Comparison of ENCODE assay signal across 11 cellular contexts in genomic region chr9:127308559-127309429, GRCh38. TPM values are rescaled to one million over a fixed set of nuclear protein-coding genes. Genes with fewer than 3 reads are reported as not detected.
DNase-seq lines count a peak whose midpoint lies in the region; ATAC-seq and TF ChIP-seq lines count a peak whose summit lies in the region.
"Had no signal": no experiment of that assay in that cellular context is flagged by ENCODE, and none has a peak within 500 bp of the region (broad histone marks: within the 10 kb centered on the region; RNA-seq: fewer than 3 reads in every experiment).

No MANE protein-coding gene starts in this region.

- H3K4me3 Mint-ChIP-seq in WTC11: no peak overlapping the region
- H3K4me3 Mint-ChIP-seq: activated T-cell treated with anti-CD3 and anti-CD28 coated beads, Interleukin-2, amount 50 U/mL, for 24 hours had no signal

- H3K27me3 ChIP-seq in SK-N-SH (ENCODE audit: insufficient read depth) (no peaks in the 10 kb centered on the region), gastroesophageal sphincter (no peaks in the 10 kb centered on the region)
- H3K27me3 ChIP-seq: transverse colon had no signal

- H3K4me2 ChIP-seq in SK-N-SH: no peak overlapping the region

- no peak overlapping the region for H3K9ac ChIP-seq in SK-N-SH

- H3K4me1 Mint-ChIP-seq in WTC11: peaks cover 6% of the 10 kb centered on the region

- H3K4me3 ChIP-seq in SK-N-SH (ENCODE audit: low read depth in 2 of 2, low read length in 1 of 2): no peak overlapping the region
- no peak overlapping the region for H3K4me3 ChIP-seq in gastroesophageal sphincter
- H3K4me3 ChIP-seq in urinary bladder (ENCODE audit: low read depth, low read length): no peak overlapping the region
- H3K4me3 ChIP-seq in lower leg skin (ENCODE audit: low read depth, poor library complexity, severe bottlenecking): no peak overlapping the region
- H3K4me3 ChIP-seq: transverse colon had no signal

- peaks cover 3% of the 10 kb centered on the region in 2 experiments; a peak in 2 of 4 replicates for H3K4me1 ChIP-seq in SK-N-SH (ENCODE audit: control insufficient read depth in 1 of 2, insufficient read depth in 2 of 2, low read depth in 1 of 2, low read length in 1 of 2)
- H3K4me1 ChIP-seq in gastroesophageal sphincter: peaks cover 0 to 29% (median 0%) of the 10 kb centered on the region in 3 donors
- no peaks in the 10 kb centered on the region for H3K4me1 ChIP-seq in urinary bladder (ENCODE audit: insufficient read depth)

- H3K79me2 ChIP-seq in SK-N-SH (ENCODE audit: insufficient read depth): no peaks in the 10 kb centered on the region

- H3K36me3 ChIP-seq in SK-N-SH (replicated peaks in 1 of 2; ENCODE audit: control insufficient read depth in 1 of 2, insufficient read depth in 2 of 2, low read length in 1 of 2): peaks cover 0 to 2% of the 10 kb centered on the region in 2 experiments
- H3K36me3 ChIP-seq in gastroesophageal sphincter: peaks cover 0 to 9% of the 10 kb centered on the region in 2 donors
- H3K36me3 ChIP-seq in urinary bladder (ENCODE audit: insufficient read depth): no peaks in the 10 kb centered on the region
- H3K36me3 ChIP-seq: transverse colon had no signal

- H2AFZ ChIP-seq in SK-N-SH (ENCODE audit: low read depth): no peak overlapping the region

- peak; percentile 42 for DNase-seq in SK-N-SH
- no peak for DNase-seq in WTC11 (ENCODE audit: low spot score)
- no peak for DNase-seq in OCI-M2 (lab: John Stamatoyannopoulos, UW; ENCODE audit: unreplicated experiment)
- DNase-seq in lower leg skin (ENCODE audit: low spot score in 2 of 2): no peak
- DNase-seq: ACHN; activated T-cell treated with anti-CD3 and anti-CD28 coated beads, Interleukin-2, amount 50 U/mL, for 24 hours; transverse colon had no signal

- CTCF ChIA-PET in SK-N-SH (lab: Yijun Ruan, JAX) (interaction anchor here (0.8 to 2.0 kb wide), 5 partner anchors 13 to 94 kb away, joined by 3 to 7 read pairs (median 4); no protein-coding TSS in a partner anchor), WTC11 (lab: Charles Lee) (interaction anchor here (1.4 to 1.9 kb wide), 3 partner anchors 85 to 98 kb away, joined by 3 to 9 read pairs (median 4); partner anchors contain the start of gene SLC2A8)

- POLR2A ChIA-PET in SK-N-SH (lab: Yijun Ruan, JAX): no interaction called here
- POLR2A ChIA-PET in WTC11 (lab: Charles Lee): interaction anchor here (0.6 kb wide), 1 partner anchor 118 kb away, joined by 5 read pairs; no protein-coding TSS in a partner anchor

- no peaks in the 10 kb centered on the region for H4K20me1 ChIP-seq in SK-N-SH (ENCODE audit: insufficient read depth)

- no peaks in the 10 kb centered on the region for H3K36me3 Mint-ChIP-seq in WTC11

- ATAC-seq in SK-N-SH treated with all-trans-retinoic acid at 6 μM for 48 hours (no peak), WTC11 (no peak), gastroesophageal sphincter (peak; percentile 67)
- ATAC-seq in activated CD4-positive, CD25-positive, alpha-beta regulatory T cell treated with anti-CD3 and anti-CD28 coated beads, Interleukin-2, amount 50 U/mL, for 24 hours: no peak

- TF ChIP-seq CTCF in SK-N-SH (IDR thresholded peaks at IDR 0.05) (no peak), WTC11 (IDR thresholded peaks at IDR 0.05) (no peak), gastroesophageal sphincter (IDR thresholded peaks at IDR 0.05) (no peak), lower leg skin (IDR thresholded peaks at IDR 0.05) (no peak)

- H3F3A ChIP-seq in SK-N-SH (replicated peaks; ENCODE audit: insufficient read depth): peaks cover 12% of the 10 kb centered on the region

- intact Hi-C loops in lower leg skin (cut with DNase I; ENCODE audit: low total_unique reads): no loop called here

- WGBS in SK-N-SH (ENCODE audit: low lambda C conversion rate): 78% methylated on average over 3 of the region's 3 CpGs
- 63 to 83% methylated on average over 3 of the region's 3 CpGs for WGBS in gastroesophageal sphincter (ENCODE audit: low coverage in 1 of 2), 2 donors
- WGBS in urinary bladder: 59% methylated on average over 3 of the region's 3 CpGs
- WGBS in lower leg skin, 2 donors: 38 to 40% methylated on average over 3 of the region's 3 CpGs

- TF ChIP-seq RAD21 in SK-N-SH (IDR thresholded peaks at IDR 0.05; ENCODE audit: low read length): no peak

- no peaks in the 10 kb centered on the region for H3K27me3 Mint-ChIP-seq in WTC11 (ENCODE audit: low read depth)

- no peak for TF ChIP-seq POLR2A in gastroesophageal sphincter (IDR thresholded peaks at IDR 0.05)
- no peak for TF ChIP-seq POLR2A in lower leg skin (IDR thresholded peaks at IDR 0.05)

- 0 out of 2 replicates have a peak overlapping the region, but pooled peaks have one; percentile 7 for H3K27ac Mint-ChIP-seq in WTC11
- H3K27ac Mint-ChIP-seq: activated T-cell treated with anti-CD3 and anti-CD28 coated beads, Interleukin-2, amount 50 U/mL, for 24 hours had no signal

- no peaks in the 10 kb centered on the region for H3K9me3 Mint-ChIP-seq in WTC11
- H3K9me3 Mint-ChIP-seq: activated T-cell treated with anti-CD3 and anti-CD28 coated beads, Interleukin-2, amount 50 U/mL, for 24 hours had no signal

- TF ChIP-seq EP300 in SK-N-SH (IDR thresholded peaks at IDR 0.05; ENCODE audit: borderline replicate concordance in 1 of 2, low read depth in 1 of 2, low read length in 1 of 2) (no peak), gastroesophageal sphincter (IDR thresholded peaks at IDR 0.05) (no peak)

- H3K9me3 ChIP-seq in SK-N-SH (no peaks in the 10 kb centered on the region), gastroesophageal sphincter (no peaks in the 10 kb centered on the region)
- H3K9me3 ChIP-seq: transverse colon had no signal

- peak overlapping the region in 1 of 2 experiments; percentile 25; a peak in 1 of 4 replicates for H3K27ac ChIP-seq in SK-N-SH (ENCODE audit: low read depth in 2 of 2, low read length in 1 of 2)
- no peak overlapping the region for H3K27ac ChIP-seq in gastroesophageal sphincter
- peak overlapping the region; percentile 6 for H3K27ac ChIP-seq in urinary bladder (ENCODE audit: low read depth)
- H3K27ac ChIP-seq: transverse colon had no signal

- H3K9me2 ChIP-seq in SK-N-SH: no peaks in the 10 kb centered on the region

TF ChIP-seq in SK-N-SH, 30 proteins besides CTCF, POLR2A, EP300 and RAD21 (continues in another document):
- TF ChIP-seq CHD2 (IDR thresholded peaks at IDR 0.05; ENCODE audit: low read length, partially characterized antibody) (peak; percentile 39), POLR2AphosphoS5 (IDR thresholded peaks at IDR 0.05; ENCODE audit: low read depth, low read length) (no peak), RCOR1 (IDR thresholded peaks at IDR 0.05; ENCODE audit: low read length) (0 out of 2 replicates have a peak, but pooled peaks have one; percentile 32), IRF3 (IDR thresholded peaks at IDR 0.05; ENCODE audit: low read depth, low read length) (no peak), TAF1 (IDR thresholded peaks at IDR 0.05; ENCODE audit: borderline replicate concordance, low read depth, low read length) (no peak)

TF ChIP-seq in SK-N-SH treated with all-trans-retinoic acid at 6 μM for 48 hours, 23 proteins besides CTCF, POLR2A, EP300 and RAD21:
- TF ChIP-seq ISL1 (CRISPR knock-in tag; IDR thresholded peaks at IDR 0.05) (no peak), TOX (CRISPR knock-in tag; IDR thresholded peaks at IDR 0.05; ENCODE audit: borderline replicate concordance) (no peak), BACH2 (CRISPR knock-in tag; IDR thresholded peaks at IDR 0.05; ENCODE audit: borderline replicate concordance) (no peak), PPARA (CRISPR knock-in tag; IDR thresholded peaks at IDR 0.05; ENCODE audit: borderline replicate concordance) (no peak), ZNF70 (CRISPR knock-in tag; IDR thresholded peaks at IDR 0.05) (no peak), ZNF565 (CRISPR knock-in tag; conservative IDR thresholded peaks at IDR 0.05; ENCODE audit: low read depth) (no peak), ESRRG (CRISPR knock-in tag; IDR thresholded peaks at IDR 0.05) (no peak), TCF4 (CRISPR knock-in tag; IDR thresholded peaks at IDR 0.05; ENCODE audit: borderline replicate concordance) (no peak)

TF ChIP-seq in WTC11, 78 proteins besides CTCF, POLR2A, EP300 and RAD21 (continues in another document):
- TF ChIP-seq CDX4 (CRISPR knock-in tag; IDR thresholded peaks at IDR 0.05; ENCODE audit: borderline replicate concordance) (no peak), ERG (CRISPR knock-in tag; IDR thresholded peaks at IDR 0.05) (no peak), FOXP1 (CRISPR knock-in tag; IDR thresholded peaks at IDR 0.05; ENCODE audit: borderline replicate concordance) (no peak), ZNF317 (CRISPR knock-in tag; IDR thresholded peaks at IDR 0.05; ENCODE audit: borderline replicate concordance, low read depth) (no peak)

RNA-seq across cellular contexts. Expression of gene GARNL3, which starts 44.2 kb away (rescaled TPM):
- polyA plus RNA-seq in SK-N-SH (2012; rRNA removed): 9.1 and 10.4 TPM in 2 replicates
- 5.4 and 6.9 TPM in 2 replicates for polyA plus RNA-seq in SK-N-SH (2012; cell fraction: cytosol; rRNA removed)
- polyA plus RNA-seq in SK-N-SH (2012; cell fraction: nucleus; rRNA removed): 29.0 and 36.8 TPM in 2 replicates
- 17.8 to 22.4 TPM (median 20.3 TPM) in 3 replicates for total RNA-seq in WTC11 (2021)
- 10 to 100 TPM in 2 of 4 donors, 1 to 10 TPM in 2; 4.7 to 29.3 (median 11.3) TPM for total RNA-seq in gastroesophageal sphincter
- 58.0 TPM for total RNA-seq in urinary bladder
- 22.0 TPM for polyA plus RNA-seq in urinary bladder
- total RNA-seq in lower leg skin: 10 to 100 TPM; 11.9 to 19.1 (median 16.5) TPM
